Comparison of ENCODE assay signal across 8 cellular contexts in genomic region chr2:74454654-74455511, GRCh38. TPM values are rescaled to one million over a fixed set of nuclear protein-coding genes. Genes with fewer than 3 reads are reported as not detected.
DNase-seq lines count a peak whose midpoint lies in the region; ATAC-seq, FAIRE-seq and TF ChIP-seq lines count a peak whose summit lies in the region.

Gene INO80B (plus strand): TSS chr2:74455087. CDS start chr2:74455117, 30 bp downstream.

- intact Hi-C loops in mucosa of descending colon (cut with DNase I, micrococcal nuclease): no loop called here

- peak; percentile 64 for FAIRE-seq in D721Med (lab: Jason Lieb, UNC)

- no peak for TF ChIP-seq CTCF in D721Med (IDR thresholded peaks at IDR 0.05; ENCODE audit: insufficient read depth, missing control alignments)
- TF ChIP-seq CTCF in mucosa of descending colon (IDR thresholded peaks at IDR 0.05): no peak

- peaks cover 5% of the 10 kb centered on the region for H3K36me3 Mint-ChIP-seq in IgD-negative memory B cell

- H3K27ac Mint-ChIP-seq in IgD-negative memory B cell: peak within 1 kb of the TSS; percentile 92 to 99 (median 97)

- DNase-seq in D721Med (ENCODE audit: insufficient read length, low spot score): no peak
- peak; percentile 86 for DNase-seq in OCI-M2 (lab: John Stamatoyannopoulos, UW; ENCODE audit: unreplicated experiment)
- peak; percentile 96 for DNase-seq in activated T-cell treated with anti-CD3 and anti-CD28 coated beads for 4 hours
- DNase-seq in epidermal melanocyte (ENCODE audit: insufficient read length, low spot score): peak; percentile 92
- DNase-seq in mucosa of descending colon: peak; percentile 96 to 98 (median 98)
- DNase-seq in stimulated activated CD8-positive, alpha-beta memory T cell treated with anti-CD3 and anti-CD28 coated beads, Interleukin-4, amount 100 ng/mL, for 24 hours (ENCODE audit: low read depth): peak; percentile 89

- no peaks in the 10 kb centered on the region for H3K9me3 ChIP-seq in mucosa of descending colon

- H3K4me1 ChIP-seq in mucosa of descending colon (ENCODE audit: low read depth): peaks cover 32% of the 10 kb centered on the region

- peaks cover 40 to 48% (median 46%) of the 10 kb centered on the region in 3 donors for H3K4me1 Mint-ChIP-seq in IgD-negative memory B cell

- H3K4me3 ChIP-seq in mucosa of descending colon: peak within 1 kb of the TSS; percentile 29

- H3K36me3 ChIP-seq in mucosa of descending colon (ENCODE audit: low read depth): no peaks in the 10 kb centered on the region

- peak within 1 kb of the TSS; percentile 90 to 100 (median 97) for H3K4me3 Mint-ChIP-seq in IgD-negative memory B cell

- H3K9me3 Mint-ChIP-seq in IgD-negative memory B cell: no peaks in the 10 kb centered on the region

- no peaks in the 10 kb centered on the region for H3K27me3 Mint-ChIP-seq in IgD-negative memory B cell

- ATAC-seq in GM21529 (IDR thresholded peaks at IDR 0.05; ENCODE audit: unreplicated experiment): peak; percentile 36
- peak; percentile 77 for ATAC-seq in mucosa of descending colon

RNA-seq across cellular contexts. Expression of gene INO80B, which starts in this region (rescaled TPM):
- polyA plus RNA-seq in IgD-negative memory B cell: 11.4 TPM
- 10 to 100 TPM; 25.0 to 36.5 (median 32.3) TPM for total RNA-seq in mucosa of descending colon
